Comparison of ENCODE assay signal across 9 cellular contexts in the genomic region with DNA sequence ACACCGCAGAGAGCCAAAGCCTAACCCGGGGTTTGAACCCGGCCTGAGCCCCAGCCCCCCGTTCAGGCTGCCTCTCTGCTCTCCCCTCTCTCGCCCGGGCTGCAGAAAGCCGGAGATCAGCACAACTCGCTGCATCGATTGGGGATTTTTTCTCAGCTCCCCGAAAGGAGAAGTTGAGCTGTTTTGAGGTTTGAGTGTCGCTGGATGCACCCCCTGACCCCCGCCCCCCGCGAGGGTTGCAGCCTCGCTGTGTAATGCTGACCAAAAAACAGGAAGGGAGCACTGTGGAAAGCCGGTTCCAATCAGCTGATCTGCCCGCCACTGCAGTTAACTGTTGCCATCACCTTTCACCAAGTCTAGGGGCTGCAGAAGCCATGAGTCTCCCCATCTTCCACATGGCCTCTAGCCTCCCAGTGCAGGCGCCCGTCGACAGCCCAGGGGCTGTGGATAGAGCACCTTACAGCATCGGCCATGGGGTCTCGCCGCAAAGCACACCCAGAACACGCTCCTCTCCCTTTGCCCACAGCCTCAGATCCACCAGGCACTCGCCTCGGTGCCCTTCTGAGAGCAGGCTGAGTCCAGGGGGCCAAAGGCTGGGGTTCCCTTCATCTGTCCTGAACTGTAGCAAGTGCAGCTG. TPM values are rescaled to one million over a fixed set of nuclear protein-coding genes. Genes with fewer than 3 reads are reported as not detected.
DNase-seq lines count a peak whose midpoint lies in the region; TF ChIP-seq lines count a peak whose summit lies in the region.
"Had no signal": no experiment of that assay in that cellular context is flagged by ENCODE, and none has a peak within 500 bp of the region (broad histone marks: within the 10 kb centered on the region; RNA-seq: fewer than 3 reads in every experiment).

No MANE protein-coding gene starts in this region.

- no peaks in the 10 kb centered on the region for H3K27me3 ChIP-seq in suprapubic skin
- H3K27me3 ChIP-seq in H7 (ENCODE audit: control insufficient read depth, insufficient read depth, low read length) = no peaks in the 10 kb centered on the region

- no peaks in the 10 kb centered on the region for H3K9me3 Mint-ChIP-seq in T-helper 1 cell treated with Interleukin-12 subunit alpha and Interleukin-12 subunit beta and Interleukin-4 antibody, amounts not matched to agents 30 μg/mL and 1 μg/mL, for 36 hours

- no peak for TF ChIP-seq CTCF in suprapubic skin (IDR thresholded peaks at IDR 0.05)

- TF ChIP-seq POLR2A in suprapubic skin (IDR thresholded peaks at IDR 0.05) = no peak

- H3K4me3 Mint-ChIP-seq in T-helper 1 cell treated with Interleukin-12 subunit alpha and Interleukin-12 subunit beta and Interleukin-4 antibody, amounts not matched to agents 30 μg/mL and 1 μg/mL, for 36 hours = peak overlapping the region; percentile 16

- H3K36me3 ChIP-seq in suprapubic skin = peaks cover 21% of the 10 kb centered on the region
- H3K36me3 ChIP-seq in H7 (replicated peaks; ENCODE audit: control insufficient read depth, insufficient read depth, low read length) = peaks cover 2% of the 10 kb centered on the region

- intact Hi-C loops in cardiac septum (cut with DNase I) = no loop called here

- H3K4me1 Mint-ChIP-seq in T-helper 1 cell treated with Interleukin-12 subunit alpha and Interleukin-12 subunit beta and Interleukin-4 antibody, amounts not matched to agents 30 μg/mL and 1 μg/mL, for 36 hours (ENCODE audit: low read depth) = peaks cover 32% of the 10 kb centered on the region

- TF ChIP-seq EP300 in suprapubic skin (IDR thresholded peaks at IDR 0.05) = no peak

- 90% methylated on average over 25 of the region's 26 CpGs for WGBS in suprapubic skin

- H3K27me3 Mint-ChIP-seq in T-helper 1 cell treated with Interleukin-12 subunit alpha and Interleukin-12 subunit beta and Interleukin-4 antibody, amounts not matched to agents 30 μg/mL and 1 μg/mL, for 36 hours (ENCODE audit: low read depth) = no peaks in the 10 kb centered on the region

- no peaks in the 10 kb centered on the region for H3K9me3 ChIP-seq in suprapubic skin

- H3K27ac ChIP-seq in suprapubic skin = peak overlapping the region; percentile 85
- H3K27ac ChIP-seq: 22Rv1 had no signal

- H3K4me3 ChIP-seq in suprapubic skin (no peak overlapping the region), H7 (ENCODE audit: insufficient read depth, low read depth, low read length) (no peak overlapping the region)

- H3K4me1 ChIP-seq in suprapubic skin = peaks cover 51% of the 10 kb centered on the region

- peak overlapping the region; percentile 53 for H3K27ac Mint-ChIP-seq in T-helper 1 cell treated with Interleukin-12 subunit alpha and Interleukin-12 subunit beta and Interleukin-4 antibody, amounts not matched to agents 30 μg/mL and 1 μg/mL, for 36 hours

- peaks cover 24% of the 10 kb centered on the region for H3K36me3 Mint-ChIP-seq in T-helper 1 cell treated with Interleukin-12 subunit alpha and Interleukin-12 subunit beta and Interleukin-4 antibody, amounts not matched to agents 30 μg/mL and 1 μg/mL, for 36 hours (ENCODE audit: low read depth)

- DNase-seq in T-helper 1 cell (no peak), NOMO-1 treated with DMSO at 0.1 percent for 48 hours (lab: John Stamatoyannopoulos, UW; ENCODE audit: unreplicated experiment) (peak; percentile 92), cardiac septum (ENCODE audit: low spot score) (peak; percentile 92), suprapubic skin (ENCODE audit: low spot score in 2 of 2) (no peak), NCI-H1436 treated with DMSO at 0.1 percent for 48 hours (lab: John Stamatoyannopoulos, UW) (no peak), mesenteric fat pad (ENCODE audit: low spot score) (no peak), H7 (no peak)

RNA-seq across cellular contexts. Expression of a gene that starts 34.5 kb away (rescaled TPM):
- 35.6 TPM for total RNA-seq in cardiac septum
- total RNA-seq in suprapubic skin = 10 to 100 TPM; 43.6 to 99.9 (median 69.5) TPM
- 103 TPM for total RNA-seq in mesenteric fat pad
- total RNA-seq in H7 (2014; rRNA removed; shearing (Covaris generic)) = 32.9 and 40.8 TPM in 2 replicates

RNA-seq across cellular contexts. Expression of a gene that starts 34.8 kb away (rescaled TPM):
- 2.6 TPM for total RNA-seq in cardiac septum
- 1 to 10 TPM; 2.4 to 4.1 (median 3.0) TPM for total RNA-seq in suprapubic skin
- 7.2 TPM for total RNA-seq in mesenteric fat pad
- total RNA-seq in H7 (2014; rRNA removed; shearing (Covaris generic)) = 10.4 and 15.5 TPM in 2 replicates

Comparison
In these comparisons a context has a peak if more than half of its experiments do, and no peak if none do; other contexts are left out.
1. DNase-seq: peak in NOMO-1 treated with DMSO at 0.1 percent for 48 hours (single experiment) and cardiac septum (single experiment); none in T-helper 1 cell (0 of 5), suprapubic skin (0 of 2), NCI-H1436 treated with DMSO at 0.1 percent for 48 hours (single experiment), mesenteric fat pad (single experiment) and H7 (single experiment).